ENCODE assay signal across 8 cellular contexts in the genomic region with DNA sequence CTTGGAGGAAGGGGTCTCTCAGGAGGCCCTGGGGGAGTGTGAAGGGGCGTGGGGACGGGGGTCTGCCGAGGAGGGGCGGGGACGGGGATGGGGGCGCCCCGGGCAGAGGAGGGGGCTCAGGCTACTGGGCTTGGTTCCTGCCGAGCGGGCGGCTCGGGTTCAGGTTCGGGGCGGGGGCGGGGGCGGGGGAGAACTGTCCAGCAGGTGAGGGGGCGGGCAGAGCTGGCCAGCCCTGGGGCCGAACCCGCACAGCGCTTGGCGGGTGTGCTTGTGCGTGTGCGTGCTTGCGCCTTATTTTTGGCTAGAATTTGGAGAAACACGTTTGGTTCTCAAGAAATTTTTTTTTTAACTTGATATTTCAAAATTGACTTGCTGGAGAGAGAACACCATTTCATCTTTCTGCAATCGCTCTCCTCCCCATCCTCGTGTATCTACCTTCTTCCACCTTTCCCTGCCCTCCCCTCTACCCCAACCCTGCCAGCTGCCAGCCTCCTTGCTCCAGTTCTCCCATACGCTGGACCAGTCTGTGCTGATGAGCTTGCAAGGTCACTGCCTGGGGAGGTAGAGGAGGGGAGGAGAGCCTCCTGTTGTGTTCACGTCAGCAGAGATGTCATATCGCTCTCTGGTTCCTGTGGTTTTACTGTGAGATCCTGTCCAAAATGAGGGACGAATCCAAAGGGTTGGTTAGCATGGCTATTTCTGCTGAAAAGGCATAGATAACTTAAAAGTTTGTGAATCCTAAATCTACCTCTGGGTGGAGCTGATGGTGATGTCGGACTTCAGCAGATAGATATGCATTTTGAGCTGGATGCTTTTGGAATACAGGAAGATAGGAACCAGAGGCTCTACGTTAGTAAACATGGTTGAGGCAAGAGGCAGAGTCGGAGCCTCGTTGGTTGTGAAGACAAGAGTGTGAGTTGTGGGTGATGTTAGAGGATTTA. TPM values are rescaled to one million over a fixed set of nuclear protein-coding genes. Genes with fewer than 3 reads are reported as not detected.
A peak's percentile ranks its signal among the peaks of the same experiment; 100 is the strongest.
DNase-seq lines count a peak whose midpoint lies in the region; TF ChIP-seq lines count a peak whose summit lies in the region.

No MANE protein-coding gene starts in this region.

- peak overlapping the region; percentile 73 for H3K27ac Mint-ChIP-seq in HFFc6

- H3K27me3 ChIP-seq in BJ (ENCODE audit: control insufficient read depth, insufficient read depth, low read length) (no peaks in the 10 kb centered on the region), Peyer's patch (no peaks in the 10 kb centered on the region), iPS DF 6.9 (ENCODE audit: control insufficient read depth, insufficient read depth, low read length) (no peaks in the 10 kb centered on the region), sigmoid colon (no peaks in the 10 kb centered on the region)

- peaks cover 7% of the 10 kb centered on the region for H3K36me3 ChIP-seq in BJ (ENCODE audit: control insufficient read depth, insufficient read depth, low read length)
- peaks cover 0 to 20% (median 0%) of the 10 kb centered on the region in 3 donors for H3K36me3 ChIP-seq in Peyer's patch
- 0 out of 2 replicates have a peak, but pooled peaks cover 4% of the 10 kb centered on the region for H3K36me3 ChIP-seq in iPS DF 6.9 (ENCODE audit: control insufficient read depth, insufficient read depth, low read length)
- H3K36me3 ChIP-seq in sigmoid colon: peaks cover 4 to 17% (median 13%) of the 10 kb centered on the region in 4 donors

- no peak for DNase-seq in BJ (ENCODE audit: low read depth)
- DNase-seq in HFFc6: peak; percentile 55
- peak; percentile 29 to 59 (median 56) for DNase-seq in Peyer's patch
- no peak for DNase-seq in astrocyte of the cerebellum (ENCODE audit: low read depth)
- no peak for DNase-seq in iPS DF 6.9 (ENCODE audit: low read depth, low spot score)
- peak; percentile 74 for DNase-seq in sigmoid colon
- no peak for DNase-seq in H4 (ENCODE audit: low spot score)
- DNase-seq in activated CD4-positive, CD25-positive, alpha-beta regulatory T cell (lab: John Stamatoyannopoulos, UW): no peak

- in situ Hi-C loops in astrocyte of the cerebellum (cut with HindIII; ENCODE audit: low sequenced_read_pairs): no loop called here

- H3K27ac ChIP-seq in Peyer's patch (peak overlapping the region; percentile 94 to 97 (median 96)), iPS DF 6.9 (ENCODE audit: low read length) (no peak overlapping the region), sigmoid colon (peak overlapping the region; percentile 95 to 98 (median 96))

- H3K4me3 Mint-ChIP-seq in HFFc6: peak overlapping the region; percentile 83

- CTCF ChIA-PET in BJ (lab: Yijun Ruan, JAX): interaction anchor here (0.6 to 1.3 kb wide), 8 partner anchors 11 to 93 kb away, joined by 3 to 5 read pairs (median 3); a partner anchor contains a TSS

- H3K36me3 Mint-ChIP-seq in HFFc6 (ENCODE audit: low read depth): peaks cover 5% of the 10 kb centered on the region

- H3K27me3 Mint-ChIP-seq in HFFc6 (ENCODE audit: insufficient read depth): peaks cover 5% of the 10 kb centered on the region

- TF ChIP-seq CTCF in BJ (IDR thresholded peaks at IDR 0.05; ENCODE audit: insufficient read depth, low read depth, low read length): peak; percentile 19; the same call in 1 of the 2 replicates
- peak; percentile 49 for TF ChIP-seq CTCF in HFFc6 (IDR thresholded peaks at IDR 0.05)
- TF ChIP-seq CTCF in Peyer's patch (IDR thresholded peaks at IDR 0.05): no peak
- peak; percentile 31 for TF ChIP-seq CTCF in astrocyte of the cerebellum (IDR thresholded peaks at IDR 0.05; ENCODE audit: low read depth, low read length, missing control alignments)
- TF ChIP-seq CTCF in sigmoid colon (IDR thresholded peaks at IDR 0.05): no peak

- no peak for TF ChIP-seq EP300 in sigmoid colon (IDR thresholded peaks at IDR 0.05)

- peak overlapping the region; percentile 89 for H3K4me3 ChIP-seq in BJ (ENCODE audit: low read depth, low read length)
- H3K4me3 ChIP-seq in Peyer's patch: peak overlapping the region; percentile 76 to 86 (median 84)
- H3K4me3 ChIP-seq in astrocyte of the cerebellum (ENCODE audit: low read depth, low read length): peak overlapping the region; percentile 65
- peak overlapping the region; percentile 92 for H3K4me3 ChIP-seq in iPS DF 6.9 (ENCODE audit: low read length)
- H3K4me3 ChIP-seq in sigmoid colon: peak overlapping the region; percentile 77 to 94 (median 92)

- H3K4me1 ChIP-seq in Peyer's patch (peaks cover 0 to 31% (median 18%) of the 10 kb centered on the region in 4 donors), iPS DF 6.9 (ENCODE audit: control insufficient read depth, insufficient read depth, low read length) (peaks cover 6% of the 10 kb centered on the region; the same call in 1 of the 2 replicates), sigmoid colon (peaks cover 0 to 40% (median 38%) of the 10 kb centered on the region in 4 donors)

- H3K9me3 ChIP-seq in Peyer's patch (no peaks in the 10 kb centered on the region), iPS DF 6.9 (ENCODE audit: control insufficient read depth, insufficient read depth, low read length) (no peaks in the 10 kb centered on the region), sigmoid colon (no peaks in the 10 kb centered on the region)

- intact Hi-C loops in sigmoid colon (cut with DNase I): loop anchor here (2.0 to 5.0 kb wide), 2 partner anchors 94 to 137 kb away; a partner anchor contains a TSS

- POLR2A ChIA-PET in BJ (lab: Charles Lee): interaction anchor here (0.6 kb wide), 1 partner anchor 178 kb away, joined by 4 read pairs; no protein-coding TSS in a partner anchor

- H3K4me1 Mint-ChIP-seq in HFFc6 (ENCODE audit: low read depth): peaks cover 45% of the 10 kb centered on the region

- no CpG with 5 or more reads among the region's 34 CpGs for WGBS in iPS DF 6.9 (ENCODE audit: insufficient coverage, insufficient read length)
- 2 to 3% methylated on average over 34 of the region's 34 CpGs for WGBS in sigmoid colon, 2 donors

- TF ChIP-seq POLR2A in Peyer's patch (IDR thresholded peaks at IDR 0.05) (no peak), sigmoid colon (IDR thresholded peaks at IDR 0.05) (no peak)

- H3K9me3 Mint-ChIP-seq in HFFc6: no peaks in the 10 kb centered on the region

RNA-seq across cellular contexts. Expression of a gene that starts 0.7 kb away (rescaled TPM):
- 15.4 and 19.8 TPM in 2 replicates for polyA plus RNA-seq in BJ (2011; rRNA removed)
- 40.6 and 46.1 TPM in 2 replicates for polyA minus RNA-seq in BJ (2011; rRNA and poly(A)+ RNA removed)
- total RNA-seq in HFFc6 (2021; fragmentation: NEBNext Ultra II Directional; extraction: Animal tissue kit (Norgen Biotek cat#: 25700)): 10 to 100 TPM; 22.4 to 30.5 (median 25.2) TPM
- 10 to 100 TPM; 47.8 to 83.2 (median 72.9) TPM for total RNA-seq in Peyer's patch
- 10 to 100 TPM; 25.8 to 55.7 (median 33.6) TPM for total RNA-seq in sigmoid colon
- polyA plus RNA-seq in sigmoid colon: 10 to 100 TPM; 18.6 to 32.5 (median 19.2) TPM
- 8.9 and 17.2 TPM in 2 replicates for total RNA-seq in H4 (2014; rRNA removed; shearing (Covaris generic))

RNA-seq across cellular contexts. Expression of a gene that starts 12.8 kb away (rescaled TPM):
- polyA plus RNA-seq in BJ (2011; rRNA removed) (20.7 and 25.9 TPM in 2 replicates), sigmoid colon (10 to 100 TPM; 57.3 to 90.1 (median 61.5) TPM)
- 14.9 and 27.7 TPM in 2 replicates for polyA minus RNA-seq in BJ (2011; rRNA and poly(A)+ RNA removed)
- total RNA-seq in HFFc6 (2021; fragmentation: NEBNext Ultra II Directional; extraction: Animal tissue kit (Norgen Biotek cat#: 25700)): 10 to 100 TPM in 2 of 6 experiments, 1 to 10 TPM in 4; 5.4 to 11.2 (median 9.2) TPM
- total RNA-seq in Peyer's patch (100 to 1,000 TPM in 3 of 4 donors, 10 to 100 TPM in 1; 95.8 to 152 (median 123) TPM), sigmoid colon (10 to 100 TPM; 30.3 to 54.5 (median 40.2) TPM)
- 15.7 and 16.1 TPM in 2 replicates for total RNA-seq in H4 (2014; rRNA removed; shearing (Covaris generic))

RNA-seq across cellular contexts. Expression of a gene that starts 22.0 kb away (rescaled TPM):
- polyA plus RNA-seq in BJ (2011; rRNA removed): 24.6 and 31.1 TPM in 2 replicates
- polyA minus RNA-seq in BJ (2011; rRNA and poly(A)+ RNA removed): 31.6 and 45.7 TPM in 2 replicates
- 10 to 100 TPM; 33.4 to 37.4 (median 36.1) TPM for total RNA-seq in HFFc6 (2021; fragmentation: NEBNext Ultra II Directional; extraction: Animal tissue kit (Norgen Biotek cat#: 25700))
- 100 to 1,000 TPM in 3 of 4 donors, 10 to 100 TPM in 1; 30.5 to 131 (median 112) TPM for total RNA-seq in Peyer's patch
- 10 to 100 TPM; 30.7 to 54.0 (median 34.9) TPM for total RNA-seq in sigmoid colon
- 10 to 100 TPM; 15.6 to 50.9 (median 25.4) TPM for polyA plus RNA-seq in sigmoid colon
- 21.6 and 24.0 TPM in 2 replicates for total RNA-seq in H4 (2014; rRNA removed; shearing (Covaris generic))

RNA-seq across cellular contexts. Expression of a gene that starts 55.8 kb away (rescaled TPM):
- polyA plus RNA-seq in BJ (2011; rRNA removed) (44.9 and 46.5 TPM in 2 replicates), sigmoid colon (10 to 100 TPM; 21.3 to 42.0 (median 21.6) TPM)
- polyA minus RNA-seq in BJ (2011; rRNA and poly(A)+ RNA removed): 20.4 and 27.3 TPM in 2 replicates
- total RNA-seq in HFFc6 (2021; fragmentation: NEBNext Ultra II Directional; extraction: Animal tissue kit (Norgen Biotek cat#: 25700)): 10 to 100 TPM; 23.6 to 38.7 (median 33.7) TPM
- total RNA-seq in Peyer's patch (10 to 100 TPM; 20.7 to 40.4 (median 33.6) TPM), sigmoid colon (10 to 100 TPM; 31.9 to 44.6 (median 32.3) TPM)
- total RNA-seq in H4 (2014; rRNA removed; shearing (Covaris generic)): 41.4 and 43.0 TPM in 2 replicates

Comparison
In these comparisons a context has a peak if more than half of its experiments do, and no peak if none do; other contexts are left out.
1. DNase-seq: peak in HFFc6 (single experiment), Peyer's patch (3 of 3) and sigmoid colon (single experiment); none in BJ (single experiment), astrocyte of the cerebellum (single experiment), iPS DF 6.9 (single experiment), H4 (single experiment) and activated CD4-positive, CD25-positive, alpha-beta regulatory T cell (0 of 4).
2. CTCF ChIP-seq: peak in BJ (single experiment), HFFc6 (single experiment) and astrocyte of the cerebellum (single experiment); none in Peyer's patch (0 of 6) and sigmoid colon (0 of 4).
3. Peak in every context shown above with its lines, with median percentiles within 50 percentile points of each other: H3K4me3 ChIP-seq.